8 cellular contexts compared by ENCODE assay signal in the genomic region with DNA sequence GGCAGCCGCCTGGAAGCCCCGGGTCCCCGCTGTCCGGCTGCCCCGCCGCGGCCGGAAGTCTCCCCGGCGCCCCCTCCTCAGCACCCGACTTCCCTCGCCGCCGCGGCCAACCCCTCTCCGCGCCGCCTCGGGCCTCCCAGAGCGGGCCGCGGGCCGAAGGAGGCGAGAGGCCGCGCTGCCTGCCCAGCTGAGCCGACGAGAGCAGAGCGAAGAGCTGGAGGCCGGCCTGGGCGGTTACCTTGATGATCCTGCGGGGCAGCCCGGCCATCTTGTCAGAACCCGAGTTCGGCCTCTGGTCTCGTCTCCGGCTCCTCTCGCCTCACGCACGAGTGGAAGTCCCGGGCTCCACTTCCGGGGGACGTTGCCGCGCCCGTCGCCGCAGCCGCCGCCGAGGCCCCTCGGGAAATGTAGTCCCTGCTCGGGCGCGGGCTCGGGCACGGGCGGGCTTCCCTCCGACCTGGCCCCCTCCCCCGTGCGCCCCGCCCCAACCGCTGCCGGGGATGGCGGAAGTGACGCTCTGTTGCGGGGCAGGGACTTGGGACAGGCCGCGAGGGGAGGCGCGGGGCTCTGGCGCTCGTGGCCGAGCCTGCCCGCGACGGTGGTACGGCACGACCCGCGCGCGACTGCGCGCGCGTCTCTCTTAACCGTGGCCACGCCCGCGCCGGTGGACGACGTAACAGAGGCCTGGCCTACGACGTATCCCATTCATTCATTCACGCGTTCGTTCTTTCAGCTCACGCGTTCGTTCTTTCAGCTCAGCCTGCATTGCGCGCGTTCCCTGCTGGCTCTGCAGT. TPM values are rescaled to one million over a fixed set of nuclear protein-coding genes. Genes with fewer than 3 reads are reported as not detected.
DNase-seq lines count a peak whose midpoint lies in the region; ATAC-seq and TF ChIP-seq lines count a peak whose summit lies in the region.

A gene with protein sequence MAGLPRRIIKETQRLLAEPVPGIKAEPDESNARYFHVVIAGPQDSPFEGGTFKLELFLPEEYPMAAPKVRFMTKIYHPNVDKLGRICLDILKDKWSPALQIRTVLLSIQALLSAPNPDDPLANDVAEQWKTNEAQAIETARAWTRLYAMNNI (minus strand): TSS at position 331 of the 794 bp plus-strand sequence. CDS start 63 bp downstream, at position 268.

- intact Hi-C loops in left ventricle myocardium superior (cut with micrococcal nuclease) (no loop called here), prostate gland (cut with DNase I) (no loop called here)

- peaks cover 6% of the 10 kb centered on the region for H3K4me1 ChIP-seq in prostate gland (replicated peaks)

- DNase-seq in NCI-H187 treated with DMSO at 0.1 percent for 48 hours (lab: John Stamatoyannopoulos, UW) (peak; percentile 88), T-helper 2 cell (peak; percentile 95 to 98 (median 96)), left ventricle myocardium superior (peak; percentile 98), prostate gland (ENCODE audit: low spot score) (peak; percentile 96), ureter (ENCODE audit: low spot score) (peak; percentile 96)

- H3K4me3 ChIP-seq in prostate gland, result peak within 1 kb of the TSS; percentile 99 to 100

- no peaks in the 10 kb centered on the region for H3K36me3 ChIP-seq in prostate gland

- no peaks in the 10 kb centered on the region for H3K9me3 ChIP-seq in prostate gland

- peak; percentile 52 for TF ChIP-seq POLR2A in prostate gland (IDR thresholded peaks at IDR 0.05)

- H3K27me3 ChIP-seq in prostate gland (replicated peaks; ENCODE audit: insufficient read depth), result no peaks in the 10 kb centered on the region

- H3K27ac ChIP-seq in angular gyrus (ENCODE audit: low read depth, low read length), result peak within 1 kb of the TSS; percentile 90
- H3K27ac ChIP-seq in prostate gland, result peak within 1 kb of the TSS; percentile 91

- no peak for TF ChIP-seq CTCF in prostate gland (IDR thresholded peaks at IDR 0.05)

- WGBS in prostate gland, result under 1% methylated on average over 82 of the region's 105 CpGs

- ATAC-seq in GM18502 (IDR thresholded peaks at IDR 0.05; ENCODE audit: poor library complexity, unreplicated experiment) (peak; percentile 80), HG02943 (IDR thresholded peaks at IDR 0.05; ENCODE audit: low read depth, unreplicated experiment) (peak; percentile 70), left ventricle myocardium superior (peak; percentile 95)

RNA-seq across cellular contexts. Expression of the gene that starts here (rescaled TPM):
- 84.5 TPM for total RNA-seq in left ventricle myocardium superior
- total RNA-seq in prostate gland, result 10 to 100 TPM; 49.0 to 71.5 TPM
- 133 TPM for total RNA-seq in ureter

Comparison
In these comparisons a context has a peak if more than half of its experiments do, and no peak if none do; other contexts are left out.
1. Peak in every context shown above with its lines: DNase-seq, ATAC-seq, H3K4me3 ChIP-seq and H3K27ac ChIP-seq.